Comparison of ENCODE assay signal across 8 cellular contexts in the genomic region with DNA sequence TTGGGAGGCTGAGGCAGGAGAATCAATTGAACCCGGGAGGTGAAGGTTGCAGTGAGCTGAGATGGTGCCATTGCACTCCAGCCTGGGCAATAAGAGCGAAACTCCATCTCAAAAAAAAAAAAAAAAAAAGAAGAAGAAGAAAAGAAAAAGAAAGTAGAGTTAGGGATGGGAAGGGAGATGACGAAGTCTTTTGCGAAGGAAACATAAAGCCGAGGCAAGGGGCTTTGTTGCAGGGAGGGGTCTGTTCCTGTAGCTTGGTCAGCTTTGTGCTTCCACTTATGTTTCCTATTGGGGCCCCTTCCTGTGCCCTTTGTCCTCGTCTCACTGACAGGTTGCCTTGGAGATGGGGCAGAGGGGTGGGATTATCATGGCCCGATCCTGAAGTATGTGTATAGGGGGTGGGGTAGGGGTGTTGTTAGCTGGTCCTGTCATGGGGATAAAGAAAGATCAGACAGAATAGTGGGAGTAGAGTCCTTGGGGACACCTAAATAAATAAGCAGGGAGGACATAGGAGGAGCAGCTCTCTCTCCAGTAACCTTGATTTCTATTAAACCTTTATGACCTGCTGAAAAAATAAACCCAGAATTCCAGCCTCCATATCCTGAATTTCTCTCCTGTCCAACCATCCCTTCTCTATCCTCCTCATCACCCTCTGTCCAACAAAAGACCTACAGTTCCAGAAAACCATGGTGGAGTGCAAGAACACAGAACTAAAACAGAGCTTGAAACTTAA. TPM values are rescaled to one million over a fixed set of nuclear protein-coding genes. Genes with fewer than 3 reads are reported as not detected.
DNase-seq lines count a peak whose midpoint lies in the region; ATAC-seq, FAIRE-seq and TF ChIP-seq lines count a peak whose summit lies in the region.

No MANE protein-coding gene starts in this region.

- H3K9ac ChIP-seq in H1 (replicated peaks in 1 of 4; ENCODE audit: extremely low read depth in 1 of 4, low read depth in 3 of 4, low read length in 3 of 4), result no peak overlapping the region

- H3K4me1 Mint-ChIP-seq in progenitor cell of endocrine pancreas (ENCODE audit: low read depth), result peaks cover 49% of the 10 kb centered on the region

- 63 to 100% methylated on average over 2 to 6 of the region's 7 CpGs for WGBS in H1 (ENCODE audit: extremely low coverage in 1 of 2, insufficient coverage in 1 of 2, insufficient read length in 1 of 2, insufficient replicate concordance in 2 of 2, low coverage in 1 of 2, low lambda C conversion rate in 2 of 2, missing lambda C conversion rate in 1 of 2), 2 experiments

- peak overlapping the region; percentile 67 for H4K91ac ChIP-seq in H1 (replicated peaks; ENCODE audit: insufficient read length, low read length)

- peak overlapping the region; percentile 96 for H3K27ac ChIP-seq in left ventricle myocardium inferior (replicated peaks)
- 0 out of 2 replicates have a peak overlapping the region, but pooled peaks have one; percentile 31 for H3K27ac ChIP-seq in H1 (ENCODE audit: low read depth, low read length)

- no peak overlapping the region for H2AK5ac ChIP-seq in H1 (ENCODE audit: low read depth, low read length)

- POLR2A ChIA-PET in H1 (lab: Charles Lee; ENCODE audit: partially characterized antibody), result interaction anchor here (0.8 to 8.7 kb wide), 17 partner anchors 7 to 196 kb away, joined by 3 to 73 read pairs (median 9); partner anchors contain the start of genes ABHD16A, BAG6, DDAH2 and DDX39B

- no peak for ATAC-seq in Right ventricle myocardium inferior
- ATAC-seq in HG02610 (IDR thresholded peaks at IDR 0.05; ENCODE audit: unreplicated experiment), result no peak

- no peaks in the 10 kb centered on the region for H3K9me3 Mint-ChIP-seq in progenitor cell of endocrine pancreas (ENCODE audit: low read depth)

- peak overlapping the region; percentile 52 to 99; a peak in 3 of 4 replicates for H3K4me2 ChIP-seq in H1 (ENCODE audit: insufficient read depth in 1 of 2, low read depth in 2 of 2, low read length in 2 of 2)

- H3K4ac ChIP-seq in H1 (replicated peaks; ENCODE audit: insufficient read length, low read depth, low read length), result peak overlapping the region; percentile 28

- H4K8ac ChIP-seq in H1 (ENCODE audit: extremely low read depth, insufficient read depth, low read length), result no peak overlapping the region

- H3K9me3 ChIP-seq in left ventricle myocardium inferior (replicated peaks), result no peaks in the 10 kb centered on the region
- no peaks in the 10 kb centered on the region; a peak in 1 of 4 replicates for H3K9me3 ChIP-seq in H1 (ENCODE audit: insufficient read depth in 2 of 2, low read depth in 1 of 2, low read length in 1 of 2)

- no peak for DNase-seq in left ventricle myocardium inferior
- no peak for DNase-seq in Right ventricle myocardium inferior (ENCODE audit: missing footprints)
- DNase-seq in RPMI8226, result peak; percentile 37
- peak in 1 of 2 experiments; percentile 49 for DNase-seq in H1 (ENCODE audit: low read depth in 1 of 2, low spot score in 2 of 2)
- no peak for DNase-seq in progenitor cell of endocrine pancreas (ENCODE audit: low spot score, unreplicated experiment)
- DNase-seq in posterior vena cava (ENCODE audit: low spot score), result no peak
- no peak for DNase-seq in SW 1271 (lab: John Stamatoyannopoulos, UW)

- H3K18ac ChIP-seq in H1 (ENCODE audit: extremely low read depth, low read length), result no peak overlapping the region; the same call in 1 of the 2 replicates

- H3K27ac Mint-ChIP-seq in progenitor cell of endocrine pancreas, result peak overlapping the region; percentile 98

- H3K36me3 ChIP-seq in left ventricle myocardium inferior, result peaks cover 16% of the 10 kb centered on the region
- H3K36me3 ChIP-seq in H1 (ENCODE audit: control insufficient read depth in 2 of 4, insufficient read depth in 4 of 4, low read length in 3 of 4), result peaks cover 7 to 23% (median 11%) of the 10 kb centered on the region in 4 experiments

- H3K79me1 ChIP-seq in H1 (ENCODE audit: low read depth, low read length), result peaks cover 8% of the 10 kb centered on the region; the same call in 1 of the 2 replicates

- 0 out of 2 replicates have a peak overlapping the region, but pooled peaks have one; percentile 86 for H2AFZ ChIP-seq in H1 (ENCODE audit: low read length)

- no peak overlapping the region for H3K23ac ChIP-seq in H1 (ENCODE audit: insufficient read length)

- H3K56ac ChIP-seq in H1 (replicated peaks; ENCODE audit: insufficient read length, low read depth, low read length), result peak overlapping the region; percentile 5

- no peak overlapping the region for H2BK5ac ChIP-seq in H1 (ENCODE audit: low read depth, low read length)

- TF ChIP-seq RAD21 in H1 (IDR thresholded peaks at IDR 0.05 in 1 of 2, conservative IDR thresholded peaks at IDR 0.05 in 1 of 2; ENCODE audit: low read depth in 2 of 2, low read length in 2 of 2), result no peak

- peak overlapping the region; percentile 99 for H3K4me3 Mint-ChIP-seq in progenitor cell of endocrine pancreas (ENCODE audit: low read depth)

- H3K27me3 ChIP-seq in left ventricle myocardium inferior (ENCODE audit: low read depth) (no peaks in the 10 kb centered on the region), H1 (replicated peaks in 1 of 4; ENCODE audit: control insufficient read depth in 3 of 4, extremely low read depth in 1 of 4, insufficient read depth in 3 of 4, low read length in 3 of 4) (no peaks in the 10 kb centered on the region)

- peaks cover 77% of the 10 kb centered on the region for H3K4me1 ChIP-seq in left ventricle myocardium inferior
- peaks cover 23 to 29% (median 25%) of the 10 kb centered on the region in 4 experiments for H3K4me1 ChIP-seq in H1 (replicated peaks in 1 of 4; ENCODE audit: control insufficient read depth in 3 of 4, insufficient read depth in 4 of 4, low read length in 3 of 4)

- no peak overlapping the region for H3K14ac ChIP-seq in H1 (ENCODE audit: insufficient read length)

- peak overlapping the region; percentile 10 for H2BK120ac ChIP-seq in H1 (replicated peaks; ENCODE audit: low read depth, low read length)

- CTCF ChIA-PET in H1 (lab: Charles Lee; ENCODE audit: partially characterized antibody), result interaction anchor here (0.6 to 5.9 kb wide), 27 partner anchors 9 to 381 kb away, joined by 3 to 52 read pairs (median 4); partner anchors contain the start of genes APOM, DDAH2, HSPA1B and LY6G6D

- peaks cover 0 to 26% of the 10 kb centered on the region in 2 experiments; a peak in 2 of 4 replicates for H3K79me2 ChIP-seq in H1 (ENCODE audit: control insufficient read depth in 1 of 2, insufficient read depth in 2 of 2, low read length in 2 of 2)

- H3K4me3 ChIP-seq in left ventricle myocardium inferior, result peak overlapping the region; percentile 83
- peak overlapping the region in 1 of 4 experiments; percentile 82; a peak in 3 of 8 replicates for H3K4me3 ChIP-seq in H1 (ENCODE audit: extremely low read depth in 1 of 4, insufficient read depth in 2 of 4, low read depth in 3 of 4, low read length in 4 of 4)

- H2BK15ac ChIP-seq in H1 (ENCODE audit: low read length), result no peak overlapping the region

- H4K5ac ChIP-seq in H1 (ENCODE audit: insufficient read length, low read depth, low read length), result no peak overlapping the region

- H3K27me3 Mint-ChIP-seq in progenitor cell of endocrine pancreas, result no peaks in the 10 kb centered on the region

- no peak for TF ChIP-seq CTCF in left ventricle myocardium inferior (IDR thresholded peaks at IDR 0.05; ENCODE audit: borderline replicate concordance)
- no peak for TF ChIP-seq CTCF in H1 (IDR thresholded peaks at IDR 0.05; ENCODE audit: control extremely low read depth in 1 of 3, insufficient read depth in 1 of 3, low read depth in 1 of 3, low read length in 3 of 3)
- no peak for TF ChIP-seq CTCF in progenitor cell of endocrine pancreas (IDR thresholded peaks at IDR 0.05; ENCODE audit: unreplicated experiment)

- H4K20me1 ChIP-seq in H1 (replicated peaks in 1 of 2; ENCODE audit: control insufficient read depth in 1 of 2, insufficient read depth in 2 of 2, low read length in 2 of 2), result peaks cover 4% of the 10 kb centered on the region in 2 experiments

- intact Hi-C loops in left ventricle myocardium inferior (cut with micrococcal nuclease) (no loop called here), Right ventricle myocardium inferior (cut with DNase I) (loop anchor here (10.0 kb wide), 1 partner anchor 193 kb away; the partner anchor contains the start of genes ATP6V1G2, DDX39B and NFKBIL1), posterior vena cava (cut with DNase I) (loop anchor here in 1 of 2 donors (10.0 kb wide), 1 partner anchor 57 kb away; the partner anchor contains the start of gene VARS1)

- no peak for TF ChIP-seq EP300 in H1 (IDR thresholded peaks at IDR 0.05; ENCODE audit: borderline replicate concordance in 1 of 2, low read depth in 2 of 2, low read length in 2 of 2)

- no peak overlapping the region for H2BK20ac ChIP-seq in H1 (ENCODE audit: low read length)

- FAIRE-seq in H1 (lab: Jason Lieb, UNC), result no peak

- H3K23me2 ChIP-seq in H1 (ENCODE audit: low read depth, low read length), result peaks cover 20% of the 10 kb centered on the region

- H2BK12ac ChIP-seq in H1 (ENCODE audit: low read depth, low read length), result 0 out of 2 replicates have a peak overlapping the region, but pooled peaks have one; percentile 98

- no peak for TF ChIP-seq POLR2A in H1 (IDR thresholded peaks at IDR 0.05; ENCODE audit: control extremely low read depth in 1 of 2, low read depth in 2 of 2, low read length in 2 of 2)

- peaks cover 10% of the 10 kb centered on the region for H3K36me3 Mint-ChIP-seq in progenitor cell of endocrine pancreas (ENCODE audit: insufficient read depth)

RNA-seq across cellular contexts. Expression of gene CLIC1, which starts 1.2 kb away (rescaled TPM):
- total RNA-seq in left ventricle myocardium inferior (78.0 TPM), Right ventricle myocardium inferior (102 TPM), progenitor cell of endocrine pancreas (275 and 286 TPM in 2 replicates), posterior vena cava (100 to 1,000 TPM; 272 to 402 TPM)
- total RNA-seq in H1 (2021; fragmentation: NEBNext Ultra II Directional; extraction: Animal tissue kit (Norgen Biotek cat#: 25700)), result 250 and 259 TPM in 2 replicates
- polyA plus RNA-seq in H1 (2011; rRNA removed), result 236 and 277 TPM in 2 replicates
- 288 TPM for polyA plus RNA-seq in H1 (2011; cell fraction: cytosol; rRNA removed)
- polyA plus RNA-seq in H1 (2011; cell fraction: nucleus; rRNA removed), result 199 TPM
- 240 to 286 TPM (median 280 TPM) in 4 replicates for polyA plus RNA-seq in H1 (2012, experiment 1 of 2)
- 482 TPM for polyA plus RNA-seq in H1 (2012, experiment 2 of 2)
- 173 TPM for polyA plus RNA-seq in H1 (2013, experiment 1 of 2)
- polyA plus RNA-seq in H1 (2013, experiment 2 of 2), result 202 TPM
- 255 and 293 TPM in 2 replicates for polyA minus RNA-seq in H1 (2011; rRNA and poly(A)+ RNA removed)
- polyA minus RNA-seq in H1 (2011; cell fraction: cytosol; rRNA and poly(A)+ RNA removed), result 101 TPM
- polyA minus RNA-seq in H1 (2011; cell fraction: nucleus; rRNA and poly(A)+ RNA removed), result 83.5 TPM

RNA-seq across cellular contexts. Expression of gene MSH5, which starts 2.3 kb away (rescaled TPM):
- total RNA-seq in left ventricle myocardium inferior (1.3 TPM), Right ventricle myocardium inferior (2.0 TPM), progenitor cell of endocrine pancreas (45.0 and 51.3 TPM in 2 replicates), posterior vena cava (1 to 10 TPM; 7.7 to 9.8 TPM)
- total RNA-seq in H1 (2021; fragmentation: NEBNext Ultra II Directional; extraction: Animal tissue kit (Norgen Biotek cat#: 25700)), result 21.3 and 25.3 TPM in 2 replicates
- 26.5 and 34.5 TPM in 2 replicates for polyA plus RNA-seq in H1 (2011; rRNA removed)
- polyA plus RNA-seq in H1 (2011; cell fraction: cytosol; rRNA removed), result 29.5 TPM
- polyA plus RNA-seq in H1 (2011; cell fraction: nucleus; rRNA removed), result 149 TPM
- 16.0 to 22.5 TPM (median 20.5 TPM) in 4 replicates for polyA plus RNA-seq in H1 (2012, experiment 1 of 2)
- polyA plus RNA-seq in H1 (2012, experiment 2 of 2), result 5.4 TPM
- 15.6 TPM for polyA plus RNA-seq in H1 (2013, experiment 1 of 2)
- 14.5 TPM for polyA plus RNA-seq in H1 (2013, experiment 2 of 2)
- polyA minus RNA-seq in H1 (2011; rRNA and poly(A)+ RNA removed), result 36.0 and 38.2 TPM in 2 replicates
- polyA minus RNA-seq in H1 (2011; cell fraction: cytosol; rRNA and poly(A)+ RNA removed), result 19.8 TPM
- 72.1 TPM for polyA minus RNA-seq in H1 (2011; cell fraction: nucleus; rRNA and poly(A)+ RNA removed)

RNA-seq across cellular contexts. Expression of gene DDAH2, which starts 8.4 kb away (rescaled TPM):
- total RNA-seq in left ventricle myocardium inferior, result 36.1 TPM
- total RNA-seq in Right ventricle myocardium inferior, result 40.6 TPM
- 53.3 and 55.5 TPM in 2 replicates for total RNA-seq in H1 (2021; fragmentation: NEBNext Ultra II Directional; extraction: Animal tissue kit (Norgen Biotek cat#: 25700))
- polyA plus RNA-seq in H1 (2011; rRNA removed), result 73.5 and 104 TPM in 2 replicates
- 80.1 TPM for polyA plus RNA-seq in H1 (2011; cell fraction: cytosol; rRNA removed)
- 78.9 TPM for polyA plus RNA-seq in H1 (2011; cell fraction: nucleus; rRNA removed)
- 46.0 to 78.4 TPM (median 71.9 TPM) in 4 replicates for polyA plus RNA-seq in H1 (2012, experiment 1 of 2)
- polyA plus RNA-seq in H1 (2012, experiment 2 of 2), result 53.9 TPM
- polyA plus RNA-seq in H1 (2013, experiment 1 of 2), result 32.1 TPM
- polyA plus RNA-seq in H1 (2013, experiment 2 of 2), result 36.0 TPM
- polyA minus RNA-seq in H1 (2011; rRNA and poly(A)+ RNA removed), result 15.2 and 19.8 TPM in 2 replicates
- polyA minus RNA-seq in H1 (2011; cell fraction: cytosol; rRNA and poly(A)+ RNA removed), result 28.8 TPM
- polyA minus RNA-seq in H1 (2011; cell fraction: nucleus; rRNA and poly(A)+ RNA removed), result 13.7 TPM
- total RNA-seq in progenitor cell of endocrine pancreas, result 218 and 233 TPM in 2 replicates
- 10 to 100 TPM; 88.3 to 97.4 TPM for total RNA-seq in posterior vena cava

RNA-seq across cellular contexts. Expression of gene MPIG6B, which starts 14.3 kb away (rescaled TPM):
- 0.19 TPM for total RNA-seq in left ventricle myocardium inferior
- total RNA-seq in Right ventricle myocardium inferior, result 0.70 TPM
- total RNA-seq in H1 (2021; fragmentation: NEBNext Ultra II Directional; extraction: Animal tissue kit (Norgen Biotek cat#: 25700)), result not detected in 2 replicates
- 0.18 and 0.33 TPM in 2 replicates for polyA plus RNA-seq in H1 (2011; rRNA removed)
- polyA plus RNA-seq in H1 (2011; cell fraction: cytosol; rRNA removed), result 0.14 TPM
- 0.31 TPM for polyA plus RNA-seq in H1 (2011; cell fraction: nucleus; rRNA removed)
- 0.17 to 0.73 TPM (median 0.19 TPM) in 4 replicates for polyA plus RNA-seq in H1 (2012, experiment 1 of 2)
- 0.12 TPM for polyA plus RNA-seq in H1 (2012, experiment 2 of 2)
- 0.04 TPM for polyA plus RNA-seq in H1 (2013, experiment 1 of 2)
- polyA plus RNA-seq in H1 (2013, experiment 2 of 2), result 0.06 TPM
- polyA minus RNA-seq in H1 (2011; rRNA and poly(A)+ RNA removed), result 0.13 TPM in 1 of 2 replicates, not detected in the other
- not detected for polyA minus RNA-seq in H1 (2011; cell fraction: cytosol; rRNA and poly(A)+ RNA removed)
- polyA minus RNA-seq in H1 (2011; cell fraction: nucleus; rRNA and poly(A)+ RNA removed), result not detected
- total RNA-seq in progenitor cell of endocrine pancreas, result not detected in 2 replicates
- 1 to 10 TPM in 1 of 2 donors, under 1 TPM in 1; 0.52 to 1.1 TPM for total RNA-seq in posterior vena cava

RNA-seq across cellular contexts. Expression of gene LY6G6C, which starts 15.9 kb away (rescaled TPM):
- total RNA-seq in left ventricle myocardium inferior, result not detected
- total RNA-seq in Right ventricle myocardium inferior, result not detected
- 0.33 TPM in 1 of 2 replicates, not detected in the other for total RNA-seq in H1 (2021; fragmentation: NEBNext Ultra II Directional; extraction: Animal tissue kit (Norgen Biotek cat#: 25700))
- 0.23 and 0.49 TPM in 2 replicates for polyA plus RNA-seq in H1 (2011; rRNA removed)
- 0.23 TPM for polyA plus RNA-seq in H1 (2011; cell fraction: cytosol; rRNA removed)
- 1.0 TPM for polyA plus RNA-seq in H1 (2011; cell fraction: nucleus; rRNA removed)
- polyA plus RNA-seq in H1 (2012, experiment 1 of 2), result 0.19 to 0.37 TPM (median 0.21 TPM) in 4 replicates
- polyA plus RNA-seq in H1 (2012, experiment 2 of 2), result not detected
- 0.12 TPM for polyA plus RNA-seq in H1 (2013, experiment 1 of 2)
- 0.11 TPM for polyA plus RNA-seq in H1 (2013, experiment 2 of 2)
- polyA minus RNA-seq in H1 (2011; rRNA and poly(A)+ RNA removed), result not detected in 2 replicates
- polyA minus RNA-seq in H1 (2011; cell fraction: cytosol; rRNA and poly(A)+ RNA removed), result not detected
- not detected for polyA minus RNA-seq in H1 (2011; cell fraction: nucleus; rRNA and poly(A)+ RNA removed)
- 0.60 and 1.3 TPM in 2 replicates for total RNA-seq in progenitor cell of endocrine pancreas
- total RNA-seq in posterior vena cava, result not detected
